ENCODE assay signal across 1 cellular context in the genomic region with DNA sequence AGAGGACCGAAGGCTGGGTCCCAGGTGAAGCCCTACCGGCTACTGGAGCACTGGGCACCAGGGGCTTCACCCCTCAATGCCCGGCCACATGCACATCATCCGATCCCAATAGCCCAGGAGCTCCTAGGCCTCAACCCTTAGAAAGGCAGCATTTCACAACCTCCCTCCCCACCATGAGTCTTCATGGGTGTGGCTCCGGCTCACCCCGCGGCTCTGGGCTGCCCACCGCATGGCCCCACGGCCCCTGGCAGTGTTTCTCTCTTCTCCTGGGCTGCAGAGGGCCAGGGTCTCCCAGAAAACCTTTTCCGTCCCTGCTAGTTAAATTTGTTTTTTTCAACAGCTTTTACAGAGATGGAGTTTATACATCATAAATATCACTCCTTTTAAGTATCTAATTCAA.
TF ChIP-seq lines count a peak whose summit lies in the region.

No MANE protein-coding gene starts in this region.

TF ChIP-seq in K562, 482 proteins besides CTCF, POLR2A, EP300 and RAD21 (continued from another document):
- TF ChIP-seq, protein P1, sequence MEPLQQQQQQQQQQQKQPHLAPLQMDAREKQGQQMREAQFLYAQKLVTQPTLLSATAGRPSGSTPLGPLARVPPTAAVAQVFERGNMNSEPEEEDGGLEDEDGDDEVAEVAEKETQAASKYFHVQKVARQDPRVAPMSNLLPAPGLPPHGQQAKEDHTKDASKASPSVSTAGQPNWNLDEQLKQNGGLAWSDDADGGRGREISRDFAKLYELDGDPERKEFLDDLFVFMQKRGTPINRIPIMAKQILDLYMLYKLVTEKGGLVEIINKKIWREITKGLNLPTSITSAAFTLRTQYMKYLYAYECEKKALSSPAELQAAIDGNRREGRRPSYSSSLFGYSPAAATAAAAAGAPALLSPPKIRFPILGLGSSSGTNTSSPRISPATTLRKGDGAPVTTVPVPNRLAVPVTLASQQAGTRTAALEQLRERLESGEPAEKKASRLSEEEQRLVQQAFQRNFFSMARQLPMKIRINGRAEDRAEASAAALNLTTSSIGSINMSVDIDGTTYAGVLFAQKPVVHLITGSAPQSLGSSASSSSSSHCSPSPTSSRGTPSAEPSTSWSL (CRISPR knock-in tag; IDR thresholded peaks at IDR 0.05; ENCODE audit: borderline replicate concordance), result no peak
- TF ChIP-seq CEBPB (tag; IDR thresholded peaks at IDR 0.05), result peak; percentile 41
- no peak for TF ChIP-seq CC2D1A (IDR thresholded peaks at IDR 0.05)
